In genomic region chr22:45744442-45744841, GRCh38 we compare ENCODE assay signal across 13 cellular contexts.
"Had no signal": no experiment of that assay in that cellular context is flagged by ENCODE, and none has a peak within 500 bp of the region (broad histone marks: within the 10 kb centered on the region; RNA-seq: fewer than 3 reads in every experiment).

No MANE protein-coding gene starts in this region.

- DNase-seq: activated CD4-positive, alpha-beta memory T cell treated with anti-CD3 and anti-CD28 coated beads, Interleukin-2, amount 10 ng/mL, durations not matched to agents 7 days and 5 days; activated CD4-positive, alpha-beta T cell treated with anti-CD3 and anti-CD28 coated beads for 1 hour; activated naive CD8-positive, alpha-beta T cell treated with anti-CD3 and anti-CD28 coated beads, Interleukin-2, amount 10 ng/mL, durations not matched to agents 7 days and 5 days; anterior cingulate cortex; dorsolateral prefrontal cortex; foreskin melanocyte; islet precursor cell; left ventricle myocardium inferior; small intestine; T-helper 9 cell had no signal

- H3K9me3 Mint-ChIP-seq: activated CD4-positive, alpha-beta memory T cell treated with anti-CD3 and anti-CD28 coated beads, Interleukin-2, amount 10 ng/mL, durations not matched to agents 7 days and 5 days; activated naive CD8-positive, alpha-beta T cell treated with anti-CD3 and anti-CD28 coated beads, Interleukin-2, amount 10 ng/mL, durations not matched to agents 7 days and 5 days had no signal

- H3K4me3 ChIP-seq: dorsolateral prefrontal cortex, heart right ventricle, left ventricle myocardium inferior, right atrium auricular region, tibial nerve had no signal

- H3K27ac ChIP-seq: left ventricle myocardium inferior, right atrium auricular region, tibial nerve had no signal

- H3K27me3 ChIP-seq: dorsolateral prefrontal cortex, heart right ventricle, right atrium auricular region, tibial nerve had no signal

- H3K9me3 ChIP-seq: heart right ventricle, left ventricle myocardium inferior, right atrium auricular region had no signal

- H3K27me3 Mint-ChIP-seq: activated CD4-positive, alpha-beta memory T cell treated with anti-CD3 and anti-CD28 coated beads, Interleukin-2, amount 10 ng/mL, durations not matched to agents 7 days and 5 days; activated naive CD8-positive, alpha-beta T cell treated with anti-CD3 and anti-CD28 coated beads, Interleukin-2, amount 10 ng/mL, durations not matched to agents 7 days and 5 days had no signal

- H3K4me3 Mint-ChIP-seq: activated CD4-positive, alpha-beta memory T cell treated with anti-CD3 and anti-CD28 coated beads, Interleukin-2, amount 10 ng/mL, durations not matched to agents 7 days and 5 days; activated naive CD8-positive, alpha-beta T cell treated with anti-CD3 and anti-CD28 coated beads, Interleukin-2, amount 10 ng/mL, durations not matched to agents 7 days and 5 days had no signal

- H3K27ac Mint-ChIP-seq: activated CD4-positive, alpha-beta memory T cell treated with anti-CD3 and anti-CD28 coated beads, Interleukin-2, amount 10 ng/mL, durations not matched to agents 7 days and 5 days; activated naive CD8-positive, alpha-beta T cell treated with anti-CD3 and anti-CD28 coated beads, Interleukin-2, amount 10 ng/mL, durations not matched to agents 7 days and 5 days had no signal
